ENCODE assay signal across 8 cellular contexts in genomic region chr2:64227603-64228125, GRCh38.
DNase-seq lines count a peak whose midpoint lies in the region; ATAC-seq and TF ChIP-seq lines count a peak whose summit lies in the region.

No MANE protein-coding gene starts in this region.

- H3K9me3 Mint-ChIP-seq in activated CD4-positive, alpha-beta T cell treated with anti-CD3 and anti-CD28 coated beads for 36 hours (ENCODE audit: low read depth): no peaks in the 10 kb centered on the region
- H3K9me3 Mint-ChIP-seq in activated naive CD8-positive, alpha-beta T cell treated with anti-CD3 and anti-CD28 coated beads for 36 hours: no peaks in the 10 kb centered on the region

- intact Hi-C loops in activated CD4-positive, alpha-beta T cell treated with anti-CD3 and anti-CD28 coated beads for 36 hours (cut with DNase I, micrococcal nuclease): loop anchor here in 1 of 2 experiments (5.0 kb wide), 2 partner anchors 55 to 100 kb away; no protein-coding TSS in a partner anchor
- intact Hi-C loops in left lung (cut with DNase I): no loop called here

- no peak for DNase-seq in activated CD4-positive, alpha-beta T cell treated with anti-CD3 and anti-CD28 coated beads for 36 hours
- DNase-seq in activated CD4-positive, alpha-beta T cell treated with anti-CD3 and anti-CD28 coated beads, Interleukin-2, amount 50 U/mL, for 48 hours: no peak
- DNase-seq in activated naive CD8-positive, alpha-beta T cell treated with anti-CD3 and anti-CD28 coated beads for 36 hours: no peak
- DNase-seq in left lung (no peak), thoracic aorta (ENCODE audit: low spot score) (no peak), NCI-H2081 (lab: John Stamatoyannopoulos, UW) (no peak)

- peak overlapping the region; percentile 91 for H3K27ac Mint-ChIP-seq in activated CD4-positive, alpha-beta T cell treated with anti-CD3 and anti-CD28 coated beads for 36 hours
- no peak overlapping the region for H3K27ac Mint-ChIP-seq in activated naive CD8-positive, alpha-beta T cell treated with anti-CD3 and anti-CD28 coated beads for 36 hours

- CTCF ChIA-PET in activated CD4-positive, alpha-beta T cell treated with anti-CD3 and anti-CD28 coated beads for 36 hours (lab: Charles Lee): interaction anchor here (0.6 to 2.6 kb wide), 12 partner anchors 9 to 178 kb away, joined by 3 to 19 read pairs (median 4); no protein-coding TSS in a partner anchor

- peak overlapping the region; percentile 24 to 41 for H3K4me3 ChIP-seq in left lung
- H3K4me3 ChIP-seq in thoracic aorta: peak overlapping the region; percentile 74

- POLR2A ChIA-PET in activated CD4-positive, alpha-beta T cell treated with anti-CD3 and anti-CD28 coated beads for 36 hours (lab: Charles Lee): interaction anchor here (0.7 to 1.8 kb wide), 5 partner anchors 13 to 100 kb away, joined by 3 to 5 read pairs (median 4); no protein-coding TSS in a partner anchor

- H3K27me3 Mint-ChIP-seq in activated CD4-positive, alpha-beta T cell treated with anti-CD3 and anti-CD28 coated beads for 36 hours: peaks cover 2% of the 10 kb centered on the region
- H3K27me3 Mint-ChIP-seq in activated naive CD8-positive, alpha-beta T cell treated with anti-CD3 and anti-CD28 coated beads for 36 hours: peaks cover 12% of the 10 kb centered on the region

- H3K9me3 ChIP-seq in left lung: no peaks in the 10 kb centered on the region
- H3K9me3 ChIP-seq in thoracic aorta: no peaks in the 10 kb centered on the region

- H3K36me3 Mint-ChIP-seq in activated CD4-positive, alpha-beta T cell treated with anti-CD3 and anti-CD28 coated beads for 36 hours (ENCODE audit: low read depth): no peaks in the 10 kb centered on the region
- peaks cover 2% of the 10 kb centered on the region for H3K36me3 Mint-ChIP-seq in activated naive CD8-positive, alpha-beta T cell treated with anti-CD3 and anti-CD28 coated beads for 36 hours

- peaks cover 34% of the 10 kb centered on the region for H3K4me1 Mint-ChIP-seq in activated CD4-positive, alpha-beta T cell treated with anti-CD3 and anti-CD28 coated beads for 36 hours
- H3K4me1 Mint-ChIP-seq in activated naive CD8-positive, alpha-beta T cell treated with anti-CD3 and anti-CD28 coated beads for 36 hours: peaks cover 24% of the 10 kb centered on the region

- peak overlapping the region; percentile 72 for H3K4me3 Mint-ChIP-seq in activated CD4-positive, alpha-beta T cell treated with anti-CD3 and anti-CD28 coated beads for 36 hours
- H3K4me3 Mint-ChIP-seq in activated naive CD8-positive, alpha-beta T cell treated with anti-CD3 and anti-CD28 coated beads for 36 hours: peak overlapping the region; percentile 84

- peaks cover 0 to 34% of the 10 kb centered on the region in 2 donors for H3K4me1 ChIP-seq in left lung
- H3K4me1 ChIP-seq in thoracic aorta (ENCODE audit: control insufficient read depth in 1 of 2, low read depth in 2 of 2): peaks cover 0 to 6% of the 10 kb centered on the region in 2 donors

- H3K27ac ChIP-seq in left lung (peak overlapping the region; percentile 80 to 81), thoracic aorta (peak overlapping the region in 1 of 2 donors; percentile 29)

- TF ChIP-seq CTCF in left lung (IDR thresholded peaks at IDR 0.05): no peak
- TF ChIP-seq CTCF in thoracic aorta (IDR thresholded peaks at IDR 0.05): no peak

- no peaks in the 10 kb centered on the region for H3K36me3 ChIP-seq in left lung
- H3K36me3 ChIP-seq in thoracic aorta: no peaks in the 10 kb centered on the region

- H3K27me3 ChIP-seq in left lung (no peaks in the 10 kb centered on the region), thoracic aorta (replicated peaks; ENCODE audit: insufficient read depth) (no peaks in the 10 kb centered on the region)

- no peak for ATAC-seq in activated CD4-positive, alpha-beta T cell treated with anti-CD3 and anti-CD28 coated beads for 36 hours
- ATAC-seq in left lung (no peak), thoracic aorta (ENCODE audit: insufficient number of reproducible peaks, low FRiP score, low read depth) (no peak), GM19467 (IDR thresholded peaks at IDR 0.05; ENCODE audit: unreplicated experiment) (no peak), GM18909 (IDR thresholded peaks at IDR 0.05; ENCODE audit: poor library complexity, unreplicated experiment) (no peak)
